Comparison of ENCODE assay signal across 8 cellular contexts in genomic region chr5:43038523-43038989, GRCh38. TPM values are rescaled to one million over a fixed set of nuclear protein-coding genes. Genes with fewer than 3 reads are reported as not detected.
A peak's percentile ranks its signal among the peaks of the same experiment; 100 is the strongest.
DNase-seq lines count a peak whose midpoint lies in the region; ATAC-seq and TF ChIP-seq lines count a peak whose summit lies in the region.

No MANE protein-coding gene starts in this region.

- H3K4me3 ChIP-seq in fibroblast of the aortic adventitia (ENCODE audit: low read depth, low read length), result peak overlapping the region; percentile 57

- H3K4me1 Mint-ChIP-seq in IgD-negative memory B cell, result peaks cover 20 to 25% (median 20%) of the 10 kb centered on the region in 3 donors
- H3K4me1 Mint-ChIP-seq in stimulated activated effector memory CD8-positive, alpha-beta T cell treated with anti-CD3 and anti-CD28 coated beads, Interleukin-12 subunit alpha, Interleukin-12 subunit beta, amount 100 ng/mL, for 72 hours, result peaks cover 49% of the 10 kb centered on the region

- H3K36me3 Mint-ChIP-seq in IgD-negative memory B cell, result no peaks in the 10 kb centered on the region
- H3K36me3 Mint-ChIP-seq in stimulated activated effector memory CD8-positive, alpha-beta T cell treated with anti-CD3 and anti-CD28 coated beads, Interleukin-12 subunit alpha, Interleukin-12 subunit beta, amount 100 ng/mL, for 72 hours, result peaks cover 47% of the 10 kb centered on the region

- DNase-seq in activated CD4-positive, alpha-beta T cell treated with anti-CD3 and anti-CD28 coated beads, Interleukin-2, amount 50 U/mL, for 1 hour, result peak; percentile 20
- DNase-seq in fibroblast of the aortic adventitia (ENCODE audit: low read depth) (no peak), UCSD-AML1 (lab: John Stamatoyannopoulos, UW; ENCODE audit: unreplicated experiment) (no peak), retina (no peak)
- peak in 1 of 2 donors; percentile 69 for DNase-seq in stimulated activated effector memory CD8-positive, alpha-beta T cell treated with anti-CD3 and anti-CD28 coated beads, Interleukin-12 subunit alpha, Interleukin-12 subunit beta, amount 100 ng/mL, for 72 hours (ENCODE audit: low spot score in 2 of 2)

- TF ChIP-seq CTCF in fibroblast of the aortic adventitia (IDR thresholded peaks at IDR 0.05; ENCODE audit: insufficient read depth, low read length), result no peak

- H3K27me3 Mint-ChIP-seq in IgD-negative memory B cell, result no peaks in the 10 kb centered on the region

- ATAC-seq in stimulated activated effector memory CD8-positive, alpha-beta T cell treated with anti-CD3 and anti-CD28 coated beads, Interleukin-12 subunit alpha, Interleukin-12 subunit beta, amount 100 ng/mL, for 72 hours, result no peak
- ATAC-seq in GM21723 (IDR thresholded peaks at IDR 0.05; ENCODE audit: unreplicated experiment) (no peak), GM19452 (IDR thresholded peaks at IDR 0.05; ENCODE audit: unreplicated experiment) (no peak)

- peak overlapping the region; percentile 92 to 100 (median 94) for H3K27ac Mint-ChIP-seq in IgD-negative memory B cell
- H3K27ac Mint-ChIP-seq in stimulated activated effector memory CD8-positive, alpha-beta T cell treated with anti-CD3 and anti-CD28 coated beads, Interleukin-12 subunit alpha, Interleukin-12 subunit beta, amount 100 ng/mL, for 72 hours, result peak overlapping the region; percentile 88

- peak overlapping the region; percentile 85 to 94 (median 90) for H3K4me3 Mint-ChIP-seq in IgD-negative memory B cell
- H3K4me3 Mint-ChIP-seq in stimulated activated effector memory CD8-positive, alpha-beta T cell treated with anti-CD3 and anti-CD28 coated beads, Interleukin-12 subunit alpha, Interleukin-12 subunit beta, amount 100 ng/mL, for 72 hours, result peak overlapping the region; percentile 88

- H3K9me3 Mint-ChIP-seq in IgD-negative memory B cell, result no peaks in the 10 kb centered on the region
- H3K9me3 Mint-ChIP-seq in stimulated activated effector memory CD8-positive, alpha-beta T cell treated with anti-CD3 and anti-CD28 coated beads, Interleukin-12 subunit alpha, Interleukin-12 subunit beta, amount 100 ng/mL, for 72 hours, result no peaks in the 10 kb centered on the region

RNA-seq across cellular contexts. Expression of gene ANXA2R, which starts 1.6 kb away (rescaled TPM):
- polyA plus RNA-seq in IgD-negative memory B cell, result 42.9 TPM
- 3.0 and 3.4 TPM in 2 replicates for total RNA-seq in fibroblast of the aortic adventitia (ENCODE audit: low replicate concordance)
